ENCODE assay signal across 8 cellular contexts in the genomic region with DNA sequence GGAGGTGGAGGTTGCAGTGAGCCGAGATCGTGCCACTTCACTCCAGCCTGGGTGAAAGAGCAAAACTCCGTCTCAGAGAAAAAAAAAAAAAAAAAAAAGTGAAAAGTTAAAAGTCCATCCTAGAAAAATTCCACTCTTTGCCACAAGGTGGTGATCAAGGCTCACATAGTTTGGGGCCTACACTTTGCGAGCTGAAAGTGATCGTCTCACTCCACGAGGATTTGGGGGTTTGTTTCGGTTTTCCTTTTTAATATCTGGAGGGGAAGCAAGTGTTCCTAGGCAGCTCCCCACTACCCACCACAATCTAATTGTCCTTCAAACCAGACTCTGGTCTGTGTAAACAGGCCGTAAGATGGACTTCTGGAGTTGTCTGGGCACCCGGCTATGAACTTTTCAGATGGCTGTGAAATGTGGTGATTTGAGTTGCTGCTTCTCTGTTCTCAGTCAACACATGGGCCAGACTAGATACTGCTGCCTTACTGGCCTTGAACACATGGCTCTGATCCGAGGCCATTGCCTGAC. TPM values are rescaled to one million over a fixed set of nuclear protein-coding genes. Genes with fewer than 3 reads are reported as not detected.
A peak's percentile ranks its signal among the peaks of the same experiment; 100 is the strongest.
DNase-seq lines count a peak whose midpoint lies in the region; ATAC-seq and TF ChIP-seq lines count a peak whose summit lies in the region.

No MANE protein-coding gene starts in this region.

- H3K27ac Mint-ChIP-seq in brain (no peak overlapping the region), immature natural killer cell (no peak overlapping the region)

- in situ Hi-C loops in KBM-7 (cut with MboI; ENCODE audit: low pct_unique_long_range_greater_than_20kb, low sequenced_read_pairs) = loop anchor here (25.0 kb wide), 1 partner anchor 244 kb away; no protein-coding TSS in a partner anchor

- ATAC-seq in HG02763 (IDR thresholded peaks at IDR 0.05; ENCODE audit: unreplicated experiment) = no peak

- DNase-seq in NCI-H2081 (lab: John Stamatoyannopoulos, UW) (peak; percentile 32 to 38), NCI-H2081 treated with DMSO at 0.1 percent for 48 hours (lab: John Stamatoyannopoulos, UW) (no peak), KBM-7 (peak; percentile 72), T-helper 1 cell (peak in 4 of 5 donors; percentile 18 to 54 (median 47)), immature natural killer cell (peak; percentile 35 to 57 (median 44))
- peak; percentile 52 for DNase-seq in stimulated activated CD4-positive, alpha-beta T cell treated with anti-CD3 and anti-CD28 coated beads, Interleukin-15, amount 100 ng/mL, for 24 hours

- H3K36me3 Mint-ChIP-seq in brain = no peaks in the 10 kb centered on the region
- H3K36me3 Mint-ChIP-seq in immature natural killer cell = no peaks in the 10 kb centered on the region

- H3K4me1 Mint-ChIP-seq in brain (peaks cover 34% of the 10 kb centered on the region), immature natural killer cell (no peaks in the 10 kb centered on the region)

- H3K4me3 Mint-ChIP-seq in brain (peak overlapping the region in 1 of 5 experiments; percentile 16), immature natural killer cell (no peak overlapping the region)

- H3K9me3 Mint-ChIP-seq in brain (no peaks in the 10 kb centered on the region), immature natural killer cell (no peaks in the 10 kb centered on the region)

- peaks cover 27% of the 10 kb centered on the region for H3K27me3 Mint-ChIP-seq in brain
- H3K27me3 Mint-ChIP-seq in immature natural killer cell (ENCODE audit: low read depth in 3 of 3) = peaks cover 0 to 4% (median 2%) of the 10 kb centered on the region in 3 donors

- peak; percentile 87 to 88 for TF ChIP-seq CTCF in brain (conservative IDR thresholded peaks at IDR 0.05)

RNA-seq across cellular contexts. Expression of gene PRLHR, which starts 27.1 kb away (rescaled TPM):
- polyA plus RNA-seq in brain (ENCODE audit: insufficient read depth, low read depth, low replicate concordance) = not detected
- polyA plus RNA-seq in immature natural killer cell = not detected
